1 cellular context compared by ENCODE assay signal in genomic region chr17:50425682-50426471, GRCh38.
TF ChIP-seq lines count a peak whose summit lies in the region.

TSS of gene ACSF2 (plus strand) at chr17:50426218. CDS start at chr17:50426262, 44 bp downstream.

TF ChIP-seq in HepG2, 621 proteins besides CTCF, POLR2A, EP300 and RAD21 (continued from another document and continues in another):
- peak; percentile 34; the same call in 1 of the 2 replicates for TF ChIP-seq FOSL2 (CRISPR knock-in tag; IDR thresholded peaks at IDR 0.05)
- no peak for TF ChIP-seq ZNF10 (CRISPR knock-in tag; IDR thresholded peaks at IDR 0.05; ENCODE audit: borderline replicate concordance, low read depth)
- TF ChIP-seq ZNF296 (CRISPR knock-in tag; conservative IDR thresholded peaks at IDR 0.05): no peak
- peak; percentile 35 for TF ChIP-seq HDAC2 (CRISPR knock-in tag; IDR thresholded peaks at IDR 0.05)
- no peak for TF ChIP-seq PAF1 (CRISPR knock-in tag; IDR thresholded peaks at IDR 0.05)
- TF ChIP-seq ZNF883 (CRISPR knock-in tag; IDR thresholded peaks at IDR 0.05; ENCODE audit: not compliant biosample characterization): peak; percentile 68
- no peak for TF ChIP-seq ZSCAN29 (CRISPR knock-in tag; conservative IDR thresholded peaks at IDR 0.05)
- peak in 1 of 2 experiments; percentile 70; a peak in 2 of 4 replicates for TF ChIP-seq KLF16 (CRISPR knock-in tag; IDR thresholded peaks at IDR 0.05)
- TF ChIP-seq ZBTB21 (CRISPR knock-in tag; IDR thresholded peaks at IDR 0.05): 0 out of 2 replicates have a peak, but pooled peaks have one; percentile 6
- TF ChIP-seq HNRNPUL1 (IDR thresholded peaks at IDR 0.05; ENCODE audit: low read depth, low read length): no peak
- TF ChIP-seq MXD4 (CRISPR knock-in tag; IDR thresholded peaks at IDR 0.05): peak; percentile 27; the same call in 1 of the 2 replicates
- TF ChIP-seq TFAP4 (IDR thresholded peaks at IDR 0.05; ENCODE audit: borderline replicate concordance, low read depth): peak; percentile 87; the same call in 1 of the 2 replicates
- TF ChIP-seq ZNF382 (CRISPR knock-in tag; IDR thresholded peaks at IDR 0.05; ENCODE audit: borderline replicate concordance): no peak
- TF ChIP-seq FOXM1 (CRISPR knock-in tag; IDR thresholded peaks at IDR 0.05): no peak
- TF ChIP-seq KDM5B (CRISPR knock-in tag; IDR thresholded peaks at IDR 0.05; ENCODE audit: borderline replicate concordance): peak; percentile 74; the same call in 1 of the 2 replicates
- TF ChIP-seq HNF1B (CRISPR knock-in tag; IDR thresholded peaks at IDR 0.05): 0 out of 2 replicates have a peak, but pooled peaks have one; percentile 44
- 0 out of 2 replicates have a peak, but pooled peaks have one; percentile 3 for TF ChIP-seq FOXA3 (CRISPR knock-in tag; IDR thresholded peaks at IDR 0.05)
- TF ChIP-seq NRL (CRISPR knock-in tag; IDR thresholded peaks at IDR 0.05; ENCODE audit: borderline replicate concordance): peak; percentile 1; the same call in 1 of the 2 replicates
- TF ChIP-seq PATZ1 (CRISPR knock-in tag; IDR thresholded peaks at IDR 0.05): peak; percentile 91
- no peak for TF ChIP-seq ZNF335 (CRISPR knock-in tag; IDR thresholded peaks at IDR 0.05)
- TF ChIP-seq ZNF138 (CRISPR knock-in tag; IDR thresholded peaks at IDR 0.05; ENCODE audit: low read depth): no peak
- TF ChIP-seq ZNF737 (CRISPR knock-in tag; IDR thresholded peaks at IDR 0.05; ENCODE audit: borderline replicate concordance): no peak
- peak; percentile 38; the same call in 1 of the 2 replicates for TF ChIP-seq ZNF331 (CRISPR knock-in tag; IDR thresholded peaks at IDR 0.05)
- TF ChIP-seq ZNF674 (CRISPR knock-in tag; IDR thresholded peaks at IDR 0.05; ENCODE audit: low read depth): no peak
- TF ChIP-seq SIX4 (CRISPR knock-in tag; IDR thresholded peaks at IDR 0.05): 0 out of 2 replicates have a peak, but pooled peaks have one; percentile 50
- 0 out of 2 replicates have a peak, but pooled peaks have one; percentile 11 for TF ChIP-seq GMEB2 (CRISPR knock-in tag; IDR thresholded peaks at IDR 0.05; ENCODE audit: low read depth)
- 0 out of 2 replicates have a peak, but pooled peaks have one; percentile 15 for TF ChIP-seq SP140L (CRISPR knock-in tag; IDR thresholded peaks at IDR 0.05; ENCODE audit: borderline replicate concordance)
- peak; percentile 40; the same call in 1 of the 2 replicates for TF ChIP-seq ZMYM4 (CRISPR knock-in tag; IDR thresholded peaks at IDR 0.05)
- TF ChIP-seq ZKSCAN5 (CRISPR knock-in tag; IDR thresholded peaks at IDR 0.05): no peak
- TF ChIP-seq MYPOP (CRISPR knock-in tag; IDR thresholded peaks at IDR 0.05): peak; percentile 25; the same call in 1 of the 2 replicates
- TF ChIP-seq ZNF574 (CRISPR knock-in tag; IDR thresholded peaks at IDR 0.05): peak; percentile 73; the same call in 1 of the 2 replicates
- TF ChIP-seq RFXANK (CRISPR knock-in tag; IDR thresholded peaks at IDR 0.05): no peak
- peak; percentile 61; the same call in 1 of the 2 replicates for TF ChIP-seq ATF7-NPFF (CRISPR knock-in tag; IDR thresholded peaks at IDR 0.05; ENCODE audit: low read depth)
- no peak for TF ChIP-seq ZNF782 (CRISPR knock-in tag; IDR thresholded peaks at IDR 0.05; ENCODE audit: borderline replicate concordance)
- TF ChIP-seq SOX6 (IDR thresholded peaks at IDR 0.05): no peak
- no peak for TF ChIP-seq SOX6 (CRISPR knock-in tag; IDR thresholded peaks at IDR 0.05)
- no peak for TF ChIP-seq ZNF136 (CRISPR knock-in tag; IDR thresholded peaks at IDR 0.05; ENCODE audit: low read depth)
- TF ChIP-seq CREM (IDR thresholded peaks at IDR 0.05): no peak
- no peak for TF ChIP-seq CREM (CRISPR knock-in tag; IDR thresholded peaks at IDR 0.05)
- TF ChIP-seq ZSCAN12 (CRISPR knock-in tag; IDR thresholded peaks at IDR 0.05): peak; percentile 20; the same call in 1 of the 2 replicates
- TF ChIP-seq DZIP1 (CRISPR knock-in tag; IDR thresholded peaks at IDR 0.05): no peak
- 0 out of 2 replicates have a peak, but pooled peaks have one; percentile 8 for TF ChIP-seq IRF2 (CRISPR knock-in tag; IDR thresholded peaks at IDR 0.05)
- TF ChIP-seq PPARG (CRISPR knock-in tag; conservative IDR thresholded peaks at IDR 0.05): 0 out of 2 replicates have a peak, but pooled peaks have one; percentile 39
- peak; percentile 16; the same call in 1 of the 2 replicates for TF ChIP-seq ZZZ3 (CRISPR knock-in tag; IDR thresholded peaks at IDR 0.05; ENCODE audit: borderline replicate concordance)
- TF ChIP-seq ZNF724P (CRISPR knock-in tag; IDR thresholded peaks at IDR 0.05; ENCODE audit: borderline replicate concordance): peak; percentile 56; the same call in 1 of the 2 replicates
- TF ChIP-seq ZBED4 (CRISPR knock-in tag; IDR thresholded peaks at IDR 0.05; ENCODE audit: borderline replicate concordance): no peak; the same call in 1 of the 2 replicates
- peak; percentile 5; the same call in 1 of the 2 replicates for TF ChIP-seq ZNF451 (CRISPR knock-in tag; IDR thresholded peaks at IDR 0.05)
- TF ChIP-seq LBX2 (CRISPR knock-in tag; IDR thresholded peaks at IDR 0.05; ENCODE audit: borderline replicate concordance): no peak
- TF ChIP-seq GPN1 (CRISPR knock-in tag; IDR thresholded peaks at IDR 0.05; ENCODE audit: borderline replicate concordance): no peak
- TF ChIP-seq XRCC5 (optimal IDR thresholded peaks at IDR 0.05; ENCODE audit: low read length): no peak
